Comparison of ENCODE assay signal across 8 cellular contexts in the genomic region with DNA sequence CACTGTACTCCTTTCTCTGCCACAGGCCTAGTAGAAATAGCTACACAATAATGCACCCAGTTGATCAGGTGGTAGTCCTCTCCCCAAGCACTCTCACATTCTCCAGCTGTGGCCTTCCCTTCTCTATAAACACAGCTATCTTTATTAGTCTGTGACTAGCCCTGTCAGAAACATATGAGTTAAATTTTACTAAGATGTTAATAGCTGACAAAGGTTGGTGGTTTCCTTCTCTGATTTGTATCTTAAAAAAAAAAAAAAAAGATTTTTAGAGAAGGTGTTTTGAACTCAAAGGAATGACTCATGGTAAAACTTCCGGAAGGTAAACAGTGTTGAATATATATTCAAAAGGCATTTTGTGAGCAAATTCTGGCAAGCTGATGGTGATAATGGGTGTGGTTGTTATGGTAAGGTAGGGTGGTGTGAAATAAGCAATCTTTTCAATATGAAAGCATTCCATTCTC.
DNase-seq lines count a peak whose midpoint lies in the region; ATAC-seq and TF ChIP-seq lines count a peak whose summit lies in the region.

No MANE protein-coding gene starts in this region.

- no peaks in the 10 kb centered on the region for H4K20me1 ChIP-seq in H9 (ENCODE audit: control insufficient read depth, insufficient read depth, insufficient read length)
- H4K20me1 ChIP-seq in Loucy (ENCODE audit: insufficient read depth, low read length, poor library complexity, severe bottlenecking): no peaks in the 10 kb centered on the region

- no peak overlapping the region for H3K4me3 Mint-ChIP-seq in H9

- peaks cover 3% of the 10 kb centered on the region; the same call in 1 of the 2 replicates for H3K36me3 ChIP-seq in Loucy (ENCODE audit: insufficient read depth, low read length)

- H3K36me3 Mint-ChIP-seq in H9 (ENCODE audit: insufficient read depth in 1 of 3, low read depth in 3 of 3): peaks cover 4 to 9% (median 9%) of the 10 kb centered on the region in 3 experiments; a peak in 5 of 7 replicates

- H3K9me2 ChIP-seq in Loucy (replicated peaks; ENCODE audit: low read depth, low read length): no peaks in the 10 kb centered on the region

- H2BK15ac ChIP-seq in H9 (ENCODE audit: low read depth, low read length): no peak overlapping the region

- peaks cover 30 to 39% of the 10 kb centered on the region in 2 experiments for H3K4me1 Mint-ChIP-seq in H9

- H3T11ph ChIP-seq in H9 (ENCODE audit: low read length): no peak overlapping the region

- no peaks in the 10 kb centered on the region for H3K79me2 ChIP-seq in H9 (ENCODE audit: insufficient read depth, low read length)
- no peaks in the 10 kb centered on the region for H3K79me2 ChIP-seq in Loucy (ENCODE audit: insufficient read depth, low read length)

- ATAC-seq in GM18517 (IDR thresholded peaks at IDR 0.05; ENCODE audit: unreplicated experiment) (peak; percentile 62), sciatic nerve (no peak)

- H3K18ac ChIP-seq in H9 (ENCODE audit: insufficient read length, low read depth, low read length): no peak overlapping the region

- no peak overlapping the region for H2BK20ac ChIP-seq in H9 (ENCODE audit: low read depth, low read length, poor library complexity, severe bottlenecking)

- H3K27me3 Mint-ChIP-seq in H9 (ENCODE audit: low read depth): no peaks in the 10 kb centered on the region

- H4K5ac ChIP-seq in H9 (ENCODE audit: insufficient read length, low read depth, low read length): no peak overlapping the region

- no peak overlapping the region for H2AK5ac ChIP-seq in H9 (ENCODE audit: insufficient read length, low read length)

- TF ChIP-seq CTCF in H9 (conservative IDR thresholded peaks at IDR 0.05) (no peak), Loucy (conservative IDR thresholded peaks at IDR 0.05; ENCODE audit: low read length) (no peak), fibroblast of villous mesenchyme (IDR thresholded peaks at IDR 0.05; ENCODE audit: insufficient read depth, low read depth, low read length) (no peak)

- H3K9ac ChIP-seq in H9 (ENCODE audit: extremely low read depth, insufficient read length, low read length) (no peak overlapping the region), Loucy (ENCODE audit: low read depth, low read length, poor library complexity, severe bottlenecking) (no peak overlapping the region)

- no peak overlapping the region for H3K56ac ChIP-seq in H9 (ENCODE audit: insufficient read length, low read depth, low read length)

- H3K9me3 ChIP-seq in H9 (ENCODE audit: control insufficient read depth, low read depth, low read length): no peaks in the 10 kb centered on the region
- H3K9me3 ChIP-seq in Loucy (ENCODE audit: insufficient read depth, low read depth, low read length): no peaks in the 10 kb centered on the region

- no peak overlapping the region for H2BK120ac ChIP-seq in H9 (ENCODE audit: low read depth, low read length, poor library complexity, severe bottlenecking)

- no peak overlapping the region for H3K23ac ChIP-seq in H9 (ENCODE audit: insufficient read length, low read depth, low read length)

- no peak overlapping the region for H4K8ac ChIP-seq in H9 (replicated peaks; ENCODE audit: insufficient read length, low read depth, low read length)

- intact Hi-C loops in sciatic nerve (cut with DNase I): no loop called here

- H2AFZ ChIP-seq in H9 (ENCODE audit: low read length) (no peak overlapping the region), Loucy (ENCODE audit: low read length) (no peak overlapping the region)

- no peak overlapping the region for H4K91ac ChIP-seq in H9 (ENCODE audit: insufficient read length, low read depth, low read length)

- H3K4me3 ChIP-seq in Loucy (ENCODE audit: low read length, poor library complexity, severe bottlenecking) (peak overlapping the region; percentile 51), fibroblast of villous mesenchyme (ENCODE audit: low read depth, low read length) (no peak overlapping the region)

- H3K14ac ChIP-seq in H9 (ENCODE audit: insufficient read depth, low read length): no peak overlapping the region

- H3K27ac Mint-ChIP-seq in H9: peak overlapping the region in 2 of 3 experiments; percentile 32 to 96; a peak in 5 of 7 replicates

- no peak overlapping the region for H3K4ac ChIP-seq in H9 (ENCODE audit: low read depth, low read length)

- no peak overlapping the region for H3K4me2 ChIP-seq in H9 (ENCODE audit: insufficient read depth, insufficient read length, low read length)
- H3K4me2 ChIP-seq in Loucy (ENCODE audit: low read depth, low read length, poor library complexity, severe bottlenecking): peak overlapping the region; percentile 74

- DNase-seq in H9 (no peak), fibroblast of villous mesenchyme (ENCODE audit: low read depth) (peak; percentile 90), sciatic nerve (ENCODE audit: low spot score) (no peak), NCI-H82 treated with DMSO at 0.1 percent for 48 hours (lab: John Stamatoyannopoulos, UW; ENCODE audit: unreplicated experiment) (no peak), DMS153 (lab: John Stamatoyannopoulos, UW) (no peak), DMS 273 (lab: John Stamatoyannopoulos, UW; ENCODE audit: unreplicated experiment) (no peak)

- peak overlapping the region; percentile 72 for H3K27ac ChIP-seq in H9 (ENCODE audit: insufficient read length, low read depth, low read length)

- no peaks in the 10 kb centered on the region for H3K79me1 ChIP-seq in H9 (ENCODE audit: insufficient read depth, low read depth, low read length, poor library complexity, severe bottlenecking)

- H3K23me2 ChIP-seq in H9 (ENCODE audit: insufficient read length, low read depth, low read length, poor library complexity, severe bottlenecking): no peaks in the 10 kb centered on the region

- no CpG with 5 or more reads among the region's 1 CpG for WGBS in H9 (ENCODE audit: extremely low coverage, insufficient read length, low lambda C conversion rate)

- no peaks in the 10 kb centered on the region for H3K27me3 ChIP-seq in H9 (ENCODE audit: insufficient read depth, low read length)
- H3K27me3 ChIP-seq in Loucy (ENCODE audit: insufficient read depth, low read length, poor library complexity, severe bottlenecking): no peaks in the 10 kb centered on the region

- H3F3A ChIP-seq in Loucy (ENCODE audit: low read depth): peaks cover 16% of the 10 kb centered on the region

- no peak overlapping the region for H2BK12ac ChIP-seq in H9 (ENCODE audit: insufficient read length, low read depth, low read length)

- peaks cover 8% of the 10 kb centered on the region for H3K4me1 ChIP-seq in H9 (ENCODE audit: insufficient read depth, low read length)
- H3K4me1 ChIP-seq in Loucy (ENCODE audit: insufficient read depth, low read length, poor library complexity, severe bottlenecking): peaks cover 46% of the 10 kb centered on the region

- peaks cover 0 to 2% of the 10 kb centered on the region in 2 experiments; a peak in 3 of 5 replicates for H3K9me3 Mint-ChIP-seq in H9

- H2BK5ac ChIP-seq in H9 (ENCODE audit: insufficient read length, low read length): no peak overlapping the region
